In genomic region chr7:66768865-66769832, GRCh38 we compare ENCODE assay signal across 1 cellular context.
A peak's percentile ranks its signal among the peaks of the same experiment; 100 is the strongest.
TF ChIP-seq lines count a peak whose summit lies in the region.

No MANE protein-coding gene starts in this region.

TF ChIP-seq in GM12878, 131 proteins besides CTCF, POLR2A, EP300 and RAD21 (continued from another document):
- TF ChIP-seq ZBTB40 (IDR thresholded peaks at IDR 0.05; ENCODE audit: borderline replicate concordance) (no peak), SPI1 (IDR thresholded peaks at IDR 0.05; ENCODE audit: borderline replicate concordance, insufficient read depth, low read depth, low read length) (peak; percentile 35; the same call in 1 of the 2 replicates), ESRRA (IDR thresholded peaks at IDR 0.05; ENCODE audit: low read length) (no peak), ZBTB11 (CRISPR knock-in tag; IDR thresholded peaks at IDR 0.05) (no peak)
